Comparison of ENCODE assay signal across 1 cellular context in genomic region chr5:5421961-5422818, GRCh38.
TF ChIP-seq lines count a peak whose summit lies in the region.

TSS of gene ICE1 (plus strand) at chr5:5422677. CDS start at chr5:5422916, 239 bp downstream.

TF ChIP-seq in GM23338, 12 proteins besides CTCF, POLR2A, EP300 and RAD21 (continued from another document):
- TF ChIP-seq REST (IDR thresholded peaks at IDR 0.05; ENCODE audit: unreplicated experiment): no peak
TF ChIP-seq in GM23338: peak in this region for 3.
